1 cellular context compared by ENCODE assay signal in genomic region chr1:218499021-218499691, GRCh38.
TF ChIP-seq lines count a peak whose summit lies in the region.

No MANE protein-coding gene starts in this region.

TF ChIP-seq in Ishikawa, 13 proteins besides CTCF, POLR2A, EP300 and RAD21 (continued from another document):
- TF ChIP-seq REST (IDR thresholded peaks at IDR 0.05; ENCODE audit: low read depth) (no peak), EGR1 (IDR thresholded peaks at IDR 0.05) (no peak), USF1 (IDR thresholded peaks at IDR 0.05) (no peak), TAF1 (IDR thresholded peaks at IDR 0.05; ENCODE audit: low read depth) (no peak), FOXM1 (IDR thresholded peaks at IDR 0.05; ENCODE audit: borderline replicate concordance, low read depth) (no peak), ZBTB7A (IDR thresholded peaks at IDR 0.05; ENCODE audit: low read depth) (no peak), NFIC (IDR thresholded peaks at IDR 0.05) (no peak), YY1 (IDR thresholded peaks at IDR 0.05; ENCODE audit: low read depth) (no peak), TCF12 (IDR thresholded peaks at IDR 0.05; ENCODE audit: low read depth) (no peak), MAX (IDR thresholded peaks at IDR 0.05) (no peak)
